Comparison of ENCODE assay signal across 18 cellular contexts in the genomic region with DNA sequence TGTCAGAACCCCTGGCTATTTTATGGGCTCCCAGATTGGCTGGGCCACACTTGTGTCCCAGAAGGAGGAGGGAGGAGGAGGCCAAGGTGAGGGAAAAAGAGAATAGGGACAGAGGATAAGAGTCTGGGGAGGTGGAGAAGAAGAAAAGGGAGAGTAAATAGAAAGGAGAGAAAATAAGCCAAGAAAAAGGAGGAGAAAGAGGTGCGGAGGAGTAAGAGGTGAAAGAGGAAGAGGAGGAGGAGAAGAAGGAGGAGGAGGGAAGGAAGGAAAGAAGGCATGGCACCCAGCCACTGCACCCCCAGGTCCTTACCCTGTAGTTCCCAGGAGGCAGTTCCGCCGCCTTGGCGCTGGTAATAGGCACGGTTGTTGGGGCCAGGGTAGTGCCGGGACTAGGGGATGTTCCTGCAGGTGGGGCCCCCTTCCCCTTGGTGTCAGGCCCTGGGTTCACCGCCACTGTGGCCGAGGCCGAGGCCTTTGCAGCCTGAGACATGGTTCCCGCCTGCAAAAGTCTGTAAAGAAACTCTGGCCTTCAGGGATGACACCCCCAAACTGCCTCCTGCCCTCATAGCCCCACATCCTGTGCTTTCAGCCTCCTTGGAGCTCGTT. TPM values are rescaled to one million over a fixed set of nuclear protein-coding genes. Genes with fewer than 3 reads are reported as not detected.
"Had no signal": no experiment of that assay in that cellular context is flagged by ENCODE, and none has a peak within 500 bp of the region (broad histone marks: within the 10 kb centered on the region; RNA-seq: fewer than 3 reads in every experiment).

No MANE protein-coding gene starts in this region.

- H3K27ac ChIP-seq: body of pancreas, esophagus muscularis mucosa, left lung, right atrium auricular region, skin epidermis, VCaP had no signal

- H3K27ac Mint-ChIP-seq: activated naive CD4-positive, alpha-beta T cell treated with anti-CD3 and anti-CD28 coated beads, Interleukin-2, amount 50 U/mL, for 24 hours; progenitor cell of endocrine pancreas; T-cell had no signal

- H3K36me3 Mint-ChIP-seq: activated naive CD4-positive, alpha-beta T cell treated with anti-CD3 and anti-CD28 coated beads, Interleukin-2, amount 50 U/mL, for 24 hours; naive thymus-derived CD4-positive, alpha-beta T cell; T-cell had no signal

- H3K9me3 Mint-ChIP-seq: activated naive CD4-positive, alpha-beta T cell treated with anti-CD3 and anti-CD28 coated beads, Interleukin-2, amount 50 U/mL, for 24 hours; activated T-cell treated with anti-CD3 and anti-CD28 coated beads, Interleukin-2, amount 50 U/mL, for 4 hours; naive thymus-derived CD4-positive, alpha-beta T cell; T-cell had no signal

- H3K4me1 Mint-ChIP-seq: activated naive CD4-positive, alpha-beta T cell treated with anti-CD3 and anti-CD28 coated beads, Interleukin-2, amount 50 U/mL, for 24 hours had no signal

- H3K4me3 ChIP-seq: body of pancreas, esophagus muscularis mucosa, left lung, mucosa of descending colon, right atrium auricular region, skin epidermis had no signal

- FAIRE-seq: colon, keratinocyte had no signal

- H3K4me3 Mint-ChIP-seq: activated naive CD4-positive, alpha-beta T cell treated with anti-CD3 and anti-CD28 coated beads, Interleukin-2, amount 50 U/mL, for 24 hours; activated T-cell treated with anti-CD3 and anti-CD28 coated beads, Interleukin-2, amount 50 U/mL, for 4 hours; naive thymus-derived CD4-positive, alpha-beta T cell; T-cell had no signal

- H3K27me3 ChIP-seq: body of pancreas, right atrium auricular region had no signal

- H3K36me3 ChIP-seq: esophagus muscularis mucosa, left lung, right atrium auricular region had no signal

- H3K9me3 ChIP-seq: body of pancreas, esophagus muscularis mucosa, left lung, mucosa of descending colon, right atrium auricular region had no signal

- ATAC-seq: activated T-cell treated with anti-CD3 and anti-CD28 coated beads, Interleukin-2, amount 50 U/mL, for 4 hours; body of pancreas; left lung; naive thymus-derived CD4-positive, alpha-beta T cell; T-cell had no signal

- DNase-seq: activated CD4-positive, alpha-beta T cell treated with anti-CD3 and anti-CD28 coated beads, Interleukin-2, amount 50 U/mL, for 48 hours; activated effector memory CD4-positive, alpha-beta T cell treated with Interleukin-2 at 50 U/mL for 16 hours; activated T-cell treated with anti-CD3 and anti-CD28 coated beads, Interleukin-2, amount 50 U/mL, for 4 hours; body of pancreas; left lung; mucosa of descending colon; naive thymus-derived CD4-positive, alpha-beta T cell; occipital lobe had no signal

- H3K27me3 Mint-ChIP-seq: activated naive CD4-positive, alpha-beta T cell treated with anti-CD3 and anti-CD28 coated beads, Interleukin-2, amount 50 U/mL, for 24 hours had no signal

- H3K4me1 ChIP-seq: body of pancreas had no signal

RNA-seq across cellular contexts. Expression of gene CRYBB1, which starts 1.9 kb away (rescaled TPM):
- total RNA-seq: activated T-cell treated with anti-CD3 and anti-CD28 coated beads, Interleukin-2, amount 50 U/mL, for 4 hours; naive thymus-derived CD4-positive, alpha-beta T cell; progenitor cell of endocrine pancreas; T-cell had no signal
- polyA plus RNA-seq: keratinocyte; naive thymus-derived CD4-positive, alpha-beta T cell had no signal

RNA-seq across cellular contexts. Expression of gene CRYBA4, which starts 5.8 kb away (rescaled TPM):
- total RNA-seq: activated T-cell treated with anti-CD3 and anti-CD28 coated beads, Interleukin-2, amount 50 U/mL, for 4 hours; body of pancreas; esophagus muscularis mucosa; left lung; mucosa of descending colon; naive thymus-derived CD4-positive, alpha-beta T cell; occipital lobe; progenitor cell of endocrine pancreas; right atrium auricular region; T-cell; urinary bladder had no signal
- polyA plus RNA-seq: keratinocyte; naive thymus-derived CD4-positive, alpha-beta T cell; urinary bladder had no signal
